ENCODE assay signal across 6 cellular contexts in genomic region chr11:120938255-120938654, GRCh38.
"Had no signal": no experiment of that assay in that cellular context is flagged by ENCODE, and none has a peak within 500 bp of the region (broad histone marks: within the 10 kb centered on the region; RNA-seq: fewer than 3 reads in every experiment).

No MANE protein-coding gene starts in this region.

- H3K36me3 ChIP-seq: HAP-1 had no signal

- DNase-seq: GOT3, H7, KBM-7 had no signal

- ATAC-seq: HCT116 had no signal

- FAIRE-seq: HTR-8/SVneo had no signal

- H3K9me3 ChIP-seq: HAP-1 had no signal

- H3K4me3 ChIP-seq: HAP-1 had no signal
